In the genomic region with DNA sequence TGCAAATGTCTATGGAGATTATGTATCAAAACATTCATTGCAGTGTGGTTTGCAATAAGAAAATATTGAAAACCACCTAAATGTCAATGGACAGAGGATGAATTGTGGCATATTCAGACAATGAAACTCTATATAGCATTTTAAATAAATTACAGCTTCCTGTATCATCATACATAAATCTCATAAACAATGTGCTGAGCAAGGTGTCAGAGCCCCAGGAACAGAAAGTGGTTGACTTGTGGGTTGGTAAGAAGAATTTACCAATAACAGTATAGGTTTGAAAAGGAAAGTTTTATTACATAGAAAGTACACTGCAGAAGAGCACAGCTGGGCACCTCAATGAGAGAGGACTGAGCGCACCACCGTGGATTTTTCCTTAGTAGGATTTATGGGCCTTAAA, we compare ENCODE assay signal across 16 cellular contexts.
DNase-seq lines count a peak whose midpoint lies in the region; ATAC-seq lines count a peak whose summit lies in the region.
"Had no signal": no experiment of that assay in that cellular context is flagged by ENCODE, and none has a peak within 500 bp of the region (broad histone marks: within the 10 kb centered on the region; RNA-seq: fewer than 3 reads in every experiment).

No MANE protein-coding gene starts in this region.

- H3K9me3 Mint-ChIP-seq in activated T-cell treated with anti-CD3 and anti-CD28 coated beads, Interleukin-2, amount 50 U/mL, for 72 hours, result no peaks in the 10 kb centered on the region
- H3K9me3 Mint-ChIP-seq in stimulated activated naive CD8-positive, alpha-beta T cell treated with anti-CD3 and anti-CD28 coated beads, Interleukin-15, amount 100 ng/mL, for 72 hours, result peaks cover 2 to 5% of the 10 kb centered on the region in 2 donors

- no peak overlapping the region for H3K4me3 Mint-ChIP-seq in activated T-cell treated with anti-CD3 and anti-CD28 coated beads, Interleukin-2, amount 50 U/mL, for 72 hours
- peak overlapping the region in 1 of 2 donors; percentile 14 for H3K4me3 Mint-ChIP-seq in stimulated activated naive CD8-positive, alpha-beta T cell treated with anti-CD3 and anti-CD28 coated beads, Interleukin-15, amount 100 ng/mL, for 72 hours
- H3K4me3 Mint-ChIP-seq: CD4-positive, alpha-beta memory T cell; HFFc6 had no signal

- H3K4me1 Mint-ChIP-seq in activated T-cell treated with anti-CD3 and anti-CD28 coated beads, Interleukin-2, amount 50 U/mL, for 72 hours (ENCODE audit: low read depth), result peaks cover 37% of the 10 kb centered on the region
- H3K4me1 Mint-ChIP-seq in stimulated activated naive CD8-positive, alpha-beta T cell treated with anti-CD3 and anti-CD28 coated beads, Interleukin-15, amount 100 ng/mL, for 72 hours, result peaks cover 46% of the 10 kb centered on the region
- H3K4me1 Mint-ChIP-seq: CD4-positive, alpha-beta memory T cell had no signal

- ATAC-seq in activated T-cell treated with anti-CD3 and anti-CD28 coated beads, Interleukin-2, amount 50 U/mL, for 72 hours (replicated peaks in 1 of 2), result peak; percentile 48 to 49
- ATAC-seq in stimulated activated naive CD8-positive, alpha-beta T cell treated with anti-CD3 and anti-CD28 coated beads, Interleukin-15, amount 100 ng/mL, for 72 hours, result peak; percentile 88
- ATAC-seq in GM19463 (IDR thresholded peaks at IDR 0.05; ENCODE audit: unreplicated experiment) (no peak), HG03469 (IDR thresholded peaks at IDR 0.05; ENCODE audit: unreplicated experiment) (no peak)

- H3K36me3 Mint-ChIP-seq in activated T-cell treated with anti-CD3 and anti-CD28 coated beads, Interleukin-2, amount 50 U/mL, for 72 hours (ENCODE audit: insufficient read depth in 2 of 2), result peaks cover 1 to 2% of the 10 kb centered on the region in 2 donors

- peaks cover 5% of the 10 kb centered on the region for H3K27me3 Mint-ChIP-seq in activated T-cell treated with anti-CD3 and anti-CD28 coated beads, Interleukin-2, amount 50 U/mL, for 72 hours (ENCODE audit: low read depth)
- no peaks in the 10 kb centered on the region for H3K27me3 Mint-ChIP-seq in stimulated activated naive CD8-positive, alpha-beta T cell treated with anti-CD3 and anti-CD28 coated beads, Interleukin-15, amount 100 ng/mL, for 72 hours
- H3K27me3 Mint-ChIP-seq: CD4-positive, alpha-beta memory T cell had no signal

- no peak overlapping the region for H3K27ac Mint-ChIP-seq in activated T-cell treated with anti-CD3 and anti-CD28 coated beads, Interleukin-2, amount 50 U/mL, for 72 hours
- H3K27ac Mint-ChIP-seq in stimulated activated naive CD8-positive, alpha-beta T cell treated with anti-CD3 and anti-CD28 coated beads, Interleukin-15, amount 100 ng/mL, for 72 hours, result peak overlapping the region; percentile 27 to 66
- H3K27ac Mint-ChIP-seq: CD4-positive, alpha-beta memory T cell; HFFc6 had no signal

- in situ Hi-C loops in SK-MEL-5 (cut with HindIII; ENCODE audit: low pct_unique_long_range_greater_than_20kb, low sequenced_read_pairs), result no loop called here

- DNase-seq in activated T-cell treated with anti-CD3 and anti-CD28 coated beads, Interleukin-2, amount 50 U/mL, for 72 hours, result no peak
- DNase-seq in activated T-cell treated with anti-CD3 and anti-CD28 coated beads, Interleukin-2, amount 50 U/mL, for 48 hours, result no peak
- DNase-seq in SK-MEL-5 (ENCODE audit: low read depth, low spot score), result peak; percentile 28
- DNase-seq in foreskin melanocyte, result peak; percentile 32
- DNase-seq in stimulated activated naive CD8-positive, alpha-beta T cell treated with anti-CD3 and anti-CD28 coated beads, Interleukin-15, amount 100 ng/mL, for 72 hours, result peak in 1 of 2 donors; percentile 47
- DNase-seq: C1 segment of cervical spinal cord; Calu3; CD4-positive, alpha-beta memory T cell; COR-L47; DMS53; DMS79 treated with DMSO at 0.1 percent for 48 hours; GF-D8; GOT3; HFFc6 had no signal

Comparison
In these comparisons a context has a peak if more than half of its experiments do, and no peak if none do; other contexts are left out.
1. ATAC-seq: peak in activated T-cell treated with anti-CD3 and anti-CD28 coated beads, Interleukin-2, amount 50 U/mL, for 72 hours (2 of 2) and stimulated activated naive CD8-positive, alpha-beta T cell treated with anti-CD3 and anti-CD28 coated beads, Interleukin-15, amount 100 ng/mL, for 72 hours (single experiment); none in GM19463 (single experiment) and HG03469 (single experiment).
2. DNase-seq: peak in SK-MEL-5 (single experiment) and foreskin melanocyte (single experiment); none in activated T-cell treated with anti-CD3 and anti-CD28 coated beads, Interleukin-2, amount 50 U/mL, for 72 hours (0 of 2) and activated T-cell treated with anti-CD3 and anti-CD28 coated beads, Interleukin-2, amount 50 U/mL, for 48 hours (0 of 2).